ENCODE assay signal across 7 cellular contexts in genomic region chr1:206575165-206575893, GRCh38. TPM values are rescaled to one million over a fixed set of nuclear protein-coding genes. Genes with fewer than 3 reads are reported as not detected.
DNase-seq lines count a peak whose midpoint lies in the region; ATAC-seq, FAIRE-seq and TF ChIP-seq lines count a peak whose summit lies in the region.

No MANE protein-coding gene starts in this region.

- H3K27ac ChIP-seq in ascending aorta (peak overlapping the region; percentile 31 to 54), aorta (ENCODE audit: low read depth in 1 of 2, low read length in 2 of 2) (no peak overlapping the region)

- peak; percentile 48 for ATAC-seq in GM18498 (IDR thresholded peaks at IDR 0.05; ENCODE audit: unreplicated experiment)
- ATAC-seq in left colon: peak; percentile 51
- ATAC-seq in aorta (ENCODE audit: low FRiP score): peak; percentile 52
- ATAC-seq in GM19324 (IDR thresholded peaks at IDR 0.05; ENCODE audit: low FRiP score, unreplicated experiment): no peak

- no peak for TF ChIP-seq CTCF in ascending aorta (IDR thresholded peaks at IDR 0.05)
- no peak for TF ChIP-seq CTCF in D721Med (IDR thresholded peaks at IDR 0.05; ENCODE audit: insufficient read depth, missing control alignments)

- H3K27me3 ChIP-seq in ascending aorta (no peaks in the 10 kb centered on the region), aorta (ENCODE audit: control insufficient read depth in 1 of 2, insufficient read depth in 2 of 2, low read length in 1 of 2) (no peaks in the 10 kb centered on the region)

- H3K4me3 ChIP-seq in ascending aorta (no peak overlapping the region), aorta (ENCODE audit: low read length in 2 of 2) (no peak overlapping the region)

- 61 to 65% methylated on average over 11 of the region's 11 CpGs for WGBS in aorta, 2 donors

- H3K9me3 ChIP-seq in ascending aorta (no peaks in the 10 kb centered on the region), aorta (ENCODE audit: control insufficient read depth, low read length) (no peaks in the 10 kb centered on the region)

- H3K4me1 ChIP-seq in ascending aorta (peaks cover 0 to 2% of the 10 kb centered on the region in 2 donors), aorta (ENCODE audit: control insufficient read depth in 1 of 2, insufficient read depth in 2 of 2, low read length in 2 of 2) (no peaks in the 10 kb centered on the region)

- H3K36me3 ChIP-seq in ascending aorta (no peaks in the 10 kb centered on the region), aorta (ENCODE audit: control insufficient read depth in 1 of 2, insufficient read depth in 2 of 2, low read length in 1 of 2) (no peaks in the 10 kb centered on the region)

- DNase-seq in NCI-H524 (lab: John Stamatoyannopoulos, UW) (peak; percentile 59 to 82), ascending aorta (ENCODE audit: low spot score in 2 of 2) (peak; percentile 28 to 71), left colon (peak; percentile 32 to 53), aorta (peak in 1 of 2 donors; percentile 72), D721Med (ENCODE audit: insufficient read length, low spot score) (no peak)

- no peak for FAIRE-seq in D721Med (lab: Jason Lieb, UNC)

- intact Hi-C loops in ascending aorta (cut with DNase I) (no loop called here), left colon (cut with DNase I, micrococcal nuclease) (no loop called here), aorta (cut with DNase I) (no loop called here)

RNA-seq across cellular contexts. Expression of gene EIF2D, which starts 36.9 kb away (rescaled TPM):
- total RNA-seq in ascending aorta (40.2 TPM), left colon (10 to 100 TPM; 35.5 to 38.4 TPM), aorta (10 to 100 TPM; 29.6 to 46.5 TPM)
- polyA plus RNA-seq in aorta: 10 to 100 TPM; 26.2 to 48.3 TPM

Comparison
In these comparisons a context has a peak if more than half of its experiments do, and no peak if none do; other contexts are left out.
1. H3K27ac ChIP-seq: peak in ascending aorta (2 of 2); none in aorta (0 of 2).